20 cellular contexts compared by ENCODE assay signal in the genomic region with DNA sequence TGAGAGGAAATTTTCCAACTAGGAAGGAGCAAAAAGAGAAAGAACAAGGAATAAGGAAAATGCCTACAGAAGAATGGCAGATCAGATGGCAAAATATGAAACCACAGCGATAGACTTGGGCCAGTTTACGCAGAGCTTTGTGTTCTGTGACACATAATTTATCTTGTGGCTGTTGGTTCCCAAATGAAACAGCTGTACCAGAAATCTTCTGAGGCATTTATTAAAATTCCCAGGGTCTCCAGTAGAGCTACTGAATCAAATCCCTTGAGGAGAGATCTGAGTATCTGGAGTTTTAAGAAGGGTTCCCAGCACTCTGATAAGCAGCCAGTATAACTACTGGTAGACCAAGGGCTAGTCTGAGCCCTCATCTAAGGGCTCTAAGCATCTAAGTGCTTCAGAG.
"Had no signal": no experiment of that assay in that cellular context is flagged by ENCODE, and none has a peak within 500 bp of the region (broad histone marks: within the 10 kb centered on the region; RNA-seq: fewer than 3 reads in every experiment).

No MANE protein-coding gene starts in this region.

- H3K27me3 ChIP-seq: breast epithelium, dorsolateral prefrontal cortex, esophagus muscularis mucosa, tibial artery had no signal

- H3K4me1 Mint-ChIP-seq: central memory CD8-positive, alpha-beta T cell had no signal

- H3K27ac Mint-ChIP-seq: activated naive CD8-positive, alpha-beta T cell treated with anti-CD3 and anti-CD28 coated beads for 36 hours; activated T-cell treated with anti-CD3 and anti-CD28 coated beads, Interleukin-2, amount 50 U/mL, for 24 hours; activated T-helper 2 cell treated with anti-CD3 and anti-CD28 coated beads, Interferon-gamma antibody, Interleukin-2, Interleukin-4, amounts not matched to agents 10 μg/mL and 5 μg/mL and 100 μg/mL, durations not matched to agents 14 hours and 24 hours and 36 hours; effector memory CD8-positive, alpha-beta T cell; nephron progenitor cell; progenitor cell of endocrine pancreas; WTC11 had no signal

- H3K36me3 ChIP-seq: breast epithelium, esophagus muscularis mucosa, tibial artery had no signal

- H3K9me3 ChIP-seq: breast epithelium, esophagus muscularis mucosa, tibial artery had no signal

- H3K36me3 Mint-ChIP-seq: activated naive CD8-positive, alpha-beta T cell treated with anti-CD3 and anti-CD28 coated beads for 36 hours; WTC11 had no signal

- H3K4me1 ChIP-seq: breast epithelium, tibial artery had no signal

- H3K27ac ChIP-seq: breast epithelium, dorsolateral prefrontal cortex, esophagus muscularis mucosa, tibial artery had no signal

- DNase-seq: activated naive CD4-positive, alpha-beta T cell treated with Interleukin-2 at 50 U/mL for 16 hours; activated naive CD8-positive, alpha-beta T cell treated with anti-CD3 and anti-CD28 coated beads for 36 hours; activated T-cell treated with anti-CD3 and anti-CD28 coated beads, Interleukin-2, amount 50 U/mL, for 24 hours; dorsolateral prefrontal cortex; effector memory CD8-positive, alpha-beta T cell; hippocampal formation; left ventricle myocardium superior; nephron progenitor cell; stimulated activated CD4-positive, alpha-beta T cell treated with anti-CD3 and anti-CD28 coated beads, Interleukin-4, amount 100 ng/mL, for 24 hours; stimulated activated naive CD4-positive, alpha-beta T cell treated with Interleukin-2 at 50 U/mL for 16 hours; substantia nigra; T1000; tibial artery had no signal

- H3K4me3 Mint-ChIP-seq: activated naive CD8-positive, alpha-beta T cell treated with anti-CD3 and anti-CD28 coated beads for 36 hours; activated T-cell treated with anti-CD3 and anti-CD28 coated beads, Interleukin-2, amount 50 U/mL, for 24 hours; central memory CD8-positive, alpha-beta T cell; effector memory CD8-positive, alpha-beta T cell; nephron progenitor cell; WTC11 had no signal

- H3K4me3 ChIP-seq: breast epithelium, dorsolateral prefrontal cortex, esophagus muscularis mucosa, tibial artery had no signal

- H3K27me3 Mint-ChIP-seq: activated naive CD8-positive, alpha-beta T cell treated with anti-CD3 and anti-CD28 coated beads for 36 hours; progenitor cell of endocrine pancreas had no signal

- FAIRE-seq: colon had no signal

- H3K9me3 Mint-ChIP-seq: activated naive CD8-positive, alpha-beta T cell treated with anti-CD3 and anti-CD28 coated beads for 36 hours; activated T-cell treated with anti-CD3 and anti-CD28 coated beads, Interleukin-2, amount 50 U/mL, for 24 hours; activated T-helper 2 cell treated with anti-CD3 and anti-CD28 coated beads, Interferon-gamma antibody, Interleukin-2, Interleukin-4, amounts not matched to agents 10 μg/mL and 5 μg/mL and 100 μg/mL, durations not matched to agents 14 hours and 24 hours and 36 hours; central memory CD8-positive, alpha-beta T cell; effector memory CD8-positive, alpha-beta T cell; nephron progenitor cell; WTC11 had no signal
